10 cellular contexts compared by ENCODE assay signal in the genomic region with DNA sequence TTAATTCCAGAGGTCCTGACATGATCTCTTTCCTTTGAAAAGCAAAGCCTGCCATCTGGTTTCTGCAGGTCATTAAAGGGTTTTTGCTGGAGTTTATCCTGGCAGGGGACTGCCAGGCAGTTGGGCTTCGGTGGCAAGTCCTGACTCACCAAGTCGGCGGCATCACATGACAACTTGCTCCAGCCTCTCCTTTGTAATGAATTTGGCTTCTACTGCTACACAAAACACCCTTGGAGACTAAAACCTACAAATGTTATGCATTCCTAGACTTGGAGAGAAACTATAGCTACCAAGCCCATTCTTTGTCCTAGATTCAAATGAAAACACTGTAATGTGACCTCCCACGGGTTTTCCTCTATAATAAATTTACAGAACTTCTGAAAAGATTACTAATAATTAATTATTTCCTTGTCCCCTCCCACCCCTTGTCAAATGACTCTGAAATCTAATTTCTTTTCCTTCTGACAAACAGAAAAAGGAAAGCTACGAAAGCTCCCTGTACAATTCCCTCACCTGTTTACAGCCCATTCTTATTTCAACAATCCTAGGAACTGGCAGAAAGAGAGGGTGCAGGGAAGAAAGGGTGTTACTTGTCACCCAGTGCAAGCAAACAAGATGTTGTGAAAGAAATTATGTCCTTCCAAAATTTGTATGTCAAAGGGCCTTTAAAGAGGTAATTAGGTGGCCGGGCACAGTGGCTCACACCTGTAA.
DNase-seq lines count a peak whose midpoint lies in the region; ATAC-seq, FAIRE-seq and TF ChIP-seq lines count a peak whose summit lies in the region.
"Had no signal": no experiment of that assay in that cellular context is flagged by ENCODE, and none has a peak within 500 bp of the region (broad histone marks: within the 10 kb centered on the region; RNA-seq: fewer than 3 reads in every experiment).

No MANE protein-coding gene starts in this region.

- no peak overlapping the region for H3K27ac Mint-ChIP-seq in activated T-helper 17 cell treated with anti-CD3 and anti-CD28 coated beads, Interleukin-2, amount 50 U/mL, for 72 hours

- TF ChIP-seq EP300 in HepG2 (IDR thresholded peaks at IDR 0.05; ENCODE audit: low read depth in 2 of 2, low read length in 2 of 2): no peak
- no peak for TF ChIP-seq EP300 in HepG2 (CRISPR knock-in tag; IDR thresholded peaks at IDR 0.05; ENCODE audit: borderline replicate concordance)

- FAIRE-seq in HepG2 (lab: Jason Lieb, UNC) (no peak), kidney (lab: Jason Lieb, UNC) (peak; percentile 47)

- intact Hi-C loops in HepG2 (cut with micrococcal nuclease; ENCODE audit: unreplicated experiment) (no loop called here), kidney (cut with DNase I) (no loop called here), aorta (cut with DNase I) (no loop called here)

- H3K4me1 Mint-ChIP-seq in activated T-helper 17 cell treated with anti-CD3 and anti-CD28 coated beads, Interleukin-2, amount 50 U/mL, for 72 hours: no peaks in the 10 kb centered on the region

- H3K27me3 ChIP-seq in liver (ENCODE audit: control insufficient read depth in 4 of 4, insufficient read depth in 4 of 4, low read length in 3 of 4) (no peaks in the 10 kb centered on the region), HepG2 (ENCODE audit: control insufficient read depth in 1 of 2, insufficient read depth in 2 of 2, low read length in 2 of 2) (no peaks in the 10 kb centered on the region), aorta (ENCODE audit: control insufficient read depth in 1 of 2, insufficient read depth in 2 of 2, low read length in 1 of 2) (no peaks in the 10 kb centered on the region)

- H3K27ac ChIP-seq in liver (ENCODE audit: low read depth in 1 of 2, low read length in 2 of 2) (peak overlapping the region; percentile 44 to 57), HepG2 (ENCODE audit: extremely low read length, insufficient read depth, low read length) (no peak overlapping the region), kidney (ENCODE audit: low read depth in 2 of 2, low read length in 2 of 2) (peak overlapping the region; percentile 73 to 80), aorta (ENCODE audit: low read depth in 1 of 2, low read length in 2 of 2) (no peak overlapping the region)

- peaks cover 2 to 14% (median 12%) of the 10 kb centered on the region in 4 donors for H3K4me1 ChIP-seq in liver (ENCODE audit: control insufficient read depth in 4 of 4, insufficient read depth in 4 of 4, low read length in 3 of 4)
- H3K4me1 ChIP-seq in HepG2 (ENCODE audit: insufficient read depth, low read length): peaks cover 15% of the 10 kb centered on the region
- peaks cover 6 to 33% of the 10 kb centered on the region in 2 donors for H3K4me1 ChIP-seq in kidney (ENCODE audit: control insufficient read depth in 1 of 2, insufficient read depth in 1 of 2, low read depth in 1 of 2, low read length in 2 of 2)
- no peaks in the 10 kb centered on the region for H3K4me1 ChIP-seq in aorta (ENCODE audit: control insufficient read depth in 1 of 2, insufficient read depth in 2 of 2, low read length in 2 of 2)

- H4K20me1 ChIP-seq in HepG2 (ENCODE audit: insufficient read depth, low read length): no peaks in the 10 kb centered on the region

- H3K9ac ChIP-seq in liver (ENCODE audit: low read depth in 1 of 2, low read length in 2 of 2) (no peak overlapping the region), HepG2 (ENCODE audit: insufficient read depth, low read depth, low read length) (no peak overlapping the region), kidney (ENCODE audit: low read length in 2 of 2) (peak overlapping the region in 1 of 2 donors; percentile 22)

- no TSS peak for BruUV-seq in HepG2 (replicated peaks; lab: Mats Ljungman, UMichigan)

- WGBS in liver: 21% methylated on average over 6 of the region's 6 CpGs
- WGBS in HepG2 (ENCODE audit: low lambda C conversion rate): 47% methylated on average over 6 of the region's 6 CpGs
- 19 to 23% methylated on average over 6 of the region's 6 CpGs for WGBS in aorta, 2 donors

- no peak for TF ChIP-seq POLR2A in HepG2 (IDR thresholded peaks at IDR 0.05; ENCODE audit: insufficient read depth in 1 of 2, low read depth in 2 of 2, low read length in 2 of 2)

- TF ChIP-seq RAD21 in liver (IDR thresholded peaks at IDR 0.05) (no peak), HepG2 (CRISPR knock-in tag; IDR thresholded peaks at IDR 0.05) (no peak)

- no peak for TF ChIP-seq CTCF in liver (IDR thresholded peaks at IDR 0.05; ENCODE audit: low read depth, low read length, missing input control)
- TF ChIP-seq CTCF in HepG2 (CRISPR knock-in tag; IDR thresholded peaks at IDR 0.05): no peak
- TF ChIP-seq CTCF in astrocyte of the spinal cord (IDR thresholded peaks at IDR 0.05; ENCODE audit: low read depth, low read length): no peak
- no peak for TF ChIP-seq CTCF in kidney (IDR thresholded peaks at IDR 0.05; ENCODE audit: borderline replicate concordance, extremely low read depth, insufficient read depth)

- in situ Hi-C loops in HepG2 (cut with HindIII; ENCODE audit: extremely low pct_ligation_motif_present, low pct_unique_long_range_greater_than_20kb): no loop called here
- in situ Hi-C loops in astrocyte of the spinal cord (cut with HindIII; ENCODE audit: low sequenced_read_pairs): no loop called here

- DNase-seq in HepG2 (ENCODE audit: low spot score): no peak
- peak; percentile 77 for DNase-seq in astrocyte of the spinal cord (ENCODE audit: low read depth, low spot score)
- DNase-seq in kidney: peak; percentile 84
- DNase-seq in aorta: peak; percentile 66 to 78
- DNase-seq in KG1 (lab: John Stamatoyannopoulos, UW): no peak
- DNase-seq: GOT3; stimulated activated CD4-positive, alpha-beta T cell treated with anti-CD3 and anti-CD28 coated beads, Interleukin-15, amount 100 ng/mL, for 24 hours had no signal

- H3K36me3 ChIP-seq in liver (ENCODE audit: control insufficient read depth in 4 of 4, insufficient read depth in 3 of 4, low read depth in 1 of 4, low read length in 3 of 4) (no peaks in the 10 kb centered on the region), HepG2 (replicated peaks in 1 of 2; ENCODE audit: control insufficient read depth in 1 of 2, insufficient read depth in 2 of 2, low read length in 2 of 2) (no peaks in the 10 kb centered on the region), kidney (ENCODE audit: control insufficient read depth in 1 of 2, insufficient read depth in 2 of 2, low read length in 2 of 2) (no peaks in the 10 kb centered on the region), aorta (ENCODE audit: control insufficient read depth in 1 of 2, insufficient read depth in 2 of 2, low read length in 1 of 2) (no peaks in the 10 kb centered on the region)

- H3K9me3 ChIP-seq in liver (ENCODE audit: control insufficient read depth in 4 of 4, low read length in 3 of 4) (no peaks in the 10 kb centered on the region), HepG2 (ENCODE audit: low read length) (no peaks in the 10 kb centered on the region), kidney (ENCODE audit: control insufficient read depth in 1 of 2, low read length in 2 of 2) (no peaks in the 10 kb centered on the region), aorta (ENCODE audit: control insufficient read depth, low read length) (no peaks in the 10 kb centered on the region)

- no peak overlapping the region; the same call in 1 of the 2 replicates for H3K4me2 ChIP-seq in HepG2 (ENCODE audit: low read depth, low read length)

- no peak overlapping the region for H2AFZ ChIP-seq in HepG2 (ENCODE audit: low read length)

- no peaks in the 10 kb centered on the region for H3K36me3 Mint-ChIP-seq in activated T-helper 17 cell treated with anti-CD3 and anti-CD28 coated beads, Interleukin-2, amount 50 U/mL, for 72 hours (ENCODE audit: low read depth)

- no peaks in the 10 kb centered on the region for H3K79me2 ChIP-seq in HepG2 (ENCODE audit: insufficient read depth, low read length)

- H3K4me3 ChIP-seq in liver (ENCODE audit: low read depth in 1 of 3, low read length in 3 of 3) (no peak overlapping the region), HepG2 (replicated peaks in 1 of 3; ENCODE audit: insufficient read depth in 1 of 3, low read depth in 2 of 3, low read length in 3 of 3) (no peak overlapping the region), astrocyte of the spinal cord (ENCODE audit: low read depth, low read length) (no peak overlapping the region), kidney (ENCODE audit: low read length in 2 of 2) (peak overlapping the region in 1 of 2 donors; percentile 35), aorta (ENCODE audit: low read length in 2 of 2) (no peak overlapping the region)

- ATAC-seq in HepG2 (no peak), aorta (ENCODE audit: low FRiP score) (peak; percentile 58), HG02973 (IDR thresholded peaks at IDR 0.05; ENCODE audit: unreplicated experiment) (no peak)
- ATAC-seq in activated T-helper 17 cell treated with anti-CD3 and anti-CD28 coated beads, Interleukin-2, amount 50 U/mL, for 72 hours (replicated peaks): no peak

- no peaks in the 10 kb centered on the region for H3K9me3 Mint-ChIP-seq in activated T-helper 17 cell treated with anti-CD3 and anti-CD28 coated beads, Interleukin-2, amount 50 U/mL, for 72 hours

- H3K27me3 Mint-ChIP-seq in activated T-helper 17 cell treated with anti-CD3 and anti-CD28 coated beads, Interleukin-2, amount 50 U/mL, for 72 hours: peaks cover 14% of the 10 kb centered on the region

- H3K4me3 Mint-ChIP-seq in activated T-helper 17 cell treated with anti-CD3 and anti-CD28 coated beads, Interleukin-2, amount 50 U/mL, for 72 hours: no peak overlapping the region

- POLR2A ChIA-PET in HepG2 (lab: Yijun Ruan, JAX): no interaction called here

- CTCF ChIA-PET in HepG2 (lab: Yijun Ruan, JAX; ENCODE audit: low intra/inter-chr PET ratio, low total read pairs): no interaction called here

TF ChIP-seq in liver, 16 proteins besides CTCF, POLR2A, EP300 and RAD21 (continues in another document):
- TF ChIP-seq NR2F2 (IDR thresholded peaks at IDR 0.05): no peak
- TF ChIP-seq RXRA (IDR thresholded peaks at IDR 0.05): peak in 1 of 2 donors; percentile 47
- no peak for TF ChIP-seq FOXA1 (IDR thresholded peaks at IDR 0.05)
- TF ChIP-seq JUND (IDR thresholded peaks at IDR 0.05): peak; percentile 19 to 58
- TF ChIP-seq, protein P1, sequence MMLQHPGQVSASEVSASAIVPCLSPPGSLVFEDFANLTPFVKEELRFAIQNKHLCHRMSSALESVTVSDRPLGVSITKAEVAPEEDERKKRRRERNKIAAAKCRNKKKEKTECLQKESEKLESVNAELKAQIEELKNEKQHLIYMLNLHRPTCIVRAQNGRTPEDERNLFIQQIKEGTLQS (IDR thresholded peaks at IDR 0.05): peak; percentile 25

TF ChIP-seq in HepG2, 621 proteins besides CTCF, POLR2A, EP300 and RAD21 (continues in another document):
- TF ChIP-seq CC2D1A (CRISPR knock-in tag; IDR thresholded peaks at IDR 0.05): no peak
- TF ChIP-seq AHR (CRISPR knock-in tag; IDR thresholded peaks at IDR 0.05): no peak
- no peak for TF ChIP-seq CBX2 (IDR thresholded peaks at IDR 0.05; ENCODE audit: low read depth, low read length)
- no peak for TF ChIP-seq CBX2 (CRISPR knock-in tag; IDR thresholded peaks at IDR 0.05; ENCODE audit: low read depth)
- TF ChIP-seq BHLHE40 (IDR thresholded peaks at IDR 0.05; ENCODE audit: low read length): no peak

Comparison
In these comparisons a context has a peak if more than half of its experiments do, and no peak if none do; other contexts are left out.
1. H3K27ac ChIP-seq: peak in liver (2 of 2) and kidney (2 of 2); none in HepG2 (single experiment) and aorta (0 of 2).
2. DNase-seq: peak in astrocyte of the spinal cord (single experiment), kidney (single experiment) and aorta (2 of 2); none in HepG2 (single experiment) and KG1 (single experiment).